ENCODE assay signal across 10 cellular contexts in the genomic region with DNA sequence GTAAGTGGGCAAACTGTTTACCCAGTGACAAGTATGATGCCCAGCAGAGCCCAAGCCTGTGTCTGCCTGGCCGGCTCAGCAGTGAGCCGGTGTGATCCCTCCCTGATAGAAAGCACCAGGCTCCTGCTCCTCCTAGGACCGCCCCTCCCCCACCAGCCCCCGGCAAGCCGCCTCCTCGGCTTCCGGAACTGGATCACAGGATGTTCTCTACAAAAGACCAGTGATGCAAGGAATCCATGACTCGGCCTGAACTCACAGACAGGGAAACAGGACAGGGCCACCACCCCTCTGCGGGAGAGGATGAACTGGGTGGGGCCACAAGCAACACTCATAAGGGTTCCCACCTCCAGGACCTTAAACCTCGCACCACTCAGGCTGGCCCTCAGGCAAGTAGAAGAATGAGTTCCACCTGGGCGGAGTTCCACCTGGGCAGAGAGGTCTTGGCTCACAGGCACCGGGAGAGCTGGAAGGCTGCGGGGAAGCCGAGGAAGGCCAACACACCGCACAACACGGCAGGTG. TPM values are rescaled to one million over a fixed set of nuclear protein-coding genes. Genes with fewer than 3 reads are reported as not detected.
DNase-seq lines count a peak whose midpoint lies in the region; FAIRE-seq and TF ChIP-seq lines count a peak whose summit lies in the region.
"Had no signal": no experiment of that assay in that cellular context is flagged by ENCODE, and none has a peak within 500 bp of the region (broad histone marks: within the 10 kb centered on the region; RNA-seq: fewer than 3 reads in every experiment).

No MANE protein-coding gene starts in this region.

- H3K4me1 ChIP-seq in HUES6 (ENCODE audit: control insufficient read depth, insufficient read depth, low read length) (peaks cover 30% of the 10 kb centered on the region), astrocyte (ENCODE audit: insufficient read depth, low read length) (peaks cover 20% of the 10 kb centered on the region)

- H3K4me2 ChIP-seq in astrocyte (ENCODE audit: low read length), result peak overlapping the region; percentile 84
- H3K4me2 ChIP-seq: KMS-11 had no signal

- peaks cover 3% of the 10 kb centered on the region for H3K36me3 Mint-ChIP-seq in astrocyte (ENCODE audit: low read depth, unreplicated experiment)
- H3K36me3 Mint-ChIP-seq: natural killer cell treated with Interleukin-12 subunit alpha and Interleukin-12 subunit beta and Interleukin-15 and Interleukin-18, amount 100 ng/mL, for 72 hours had no signal

- H3K9me3 Mint-ChIP-seq in astrocyte (ENCODE audit: unreplicated experiment), result no peaks in the 10 kb centered on the region

- H3K27ac ChIP-seq in HUES6 (ENCODE audit: low read depth, low read length) (peak overlapping the region; percentile 74), astrocyte (ENCODE audit: low read depth, low read length) (peak overlapping the region; percentile 53)
- H3K27ac ChIP-seq: KMS-11 had no signal

- H3K9ac ChIP-seq in HUES6 (ENCODE audit: low read length), result peak overlapping the region; percentile 77
- H3K9ac ChIP-seq in astrocyte (ENCODE audit: low read length), result peak overlapping the region; percentile 66
- H3K9ac ChIP-seq: KMS-11 had no signal

- H3K27me3 Mint-ChIP-seq in astrocyte (ENCODE audit: low read depth, unreplicated experiment), result no peaks in the 10 kb centered on the region
- H3K27me3 Mint-ChIP-seq: natural killer cell treated with Interleukin-12 subunit alpha and Interleukin-12 subunit beta and Interleukin-15 and Interleukin-18, amount 100 ng/mL, for 72 hours had no signal

- H3K9me3 ChIP-seq in HUES6 (ENCODE audit: control insufficient read depth, insufficient read depth, low read depth, low read length), result peaks cover 2% of the 10 kb centered on the region
- no peaks in the 10 kb centered on the region for H3K9me3 ChIP-seq in astrocyte (ENCODE audit: insufficient read depth, low read depth, low read length)

- peaks cover 9% of the 10 kb centered on the region for H3K4me1 Mint-ChIP-seq in astrocyte (ENCODE audit: low read depth, unreplicated experiment)

- H3K27me3 ChIP-seq in HUES6 (ENCODE audit: control insufficient read depth, insufficient read depth, low read length), result no peaks in the 10 kb centered on the region
- no peaks in the 10 kb centered on the region for H3K27me3 ChIP-seq in astrocyte (ENCODE audit: insufficient read depth, low read length)

- DNase-seq in astrocyte (ENCODE audit: low read depth) (peak; percentile 72), iPS DF 4.7 (ENCODE audit: extremely low read depth, low spot score) (peak; percentile 85), superior temporal gyrus (ENCODE audit: extremely low spot score) (peak; percentile 34), GDM1 (lab: John Stamatoyannopoulos, UW) (no peak), OCI-M1 (lab: John Stamatoyannopoulos, UW) (no peak)
- no peak for DNase-seq in activated CD4-positive, alpha-beta T cell treated with anti-CD3 and anti-CD28 coated beads, Interleukin-2, amount 50 U/mL, for 4 hours
- DNase-seq in stimulated activated CD4-positive, alpha-beta T cell treated with anti-CD3 and anti-CD28 coated beads, Interleukin-12 subunit alpha, Interleukin-12 subunit beta, amount 100 ng/mL, for 4 hours, result no peak

- H3K27ac Mint-ChIP-seq in astrocyte (ENCODE audit: unreplicated experiment), result peak overlapping the region; percentile 86
- H3K27ac Mint-ChIP-seq: natural killer cell treated with Interleukin-12 subunit alpha and Interleukin-12 subunit beta and Interleukin-15 and Interleukin-18, amount 100 ng/mL, for 72 hours had no signal

- H3K4me3 Mint-ChIP-seq in astrocyte (ENCODE audit: unreplicated experiment), result peak overlapping the region; percentile 71
- H3K4me3 Mint-ChIP-seq: natural killer cell treated with Interleukin-12 subunit alpha and Interleukin-12 subunit beta and Interleukin-15 and Interleukin-18, amount 100 ng/mL, for 72 hours had no signal

- H2AFZ ChIP-seq in astrocyte (ENCODE audit: low read depth, low read length), result peak overlapping the region; percentile 67

- no peak for TF ChIP-seq CTCF in astrocyte (IDR thresholded peaks at IDR 0.05; ENCODE audit: insufficient read depth, low read depth, low read length)

- H3K79me2 ChIP-seq in astrocyte (ENCODE audit: insufficient read depth, low read length), result peaks cover 79% of the 10 kb centered on the region

- H3K4me3 ChIP-seq in HUES6 (ENCODE audit: low read depth, low read length), result peak overlapping the region; percentile 47
- H3K4me3 ChIP-seq in astrocyte (ENCODE audit: insufficient read depth, low read depth, low read length), result peak overlapping the region; percentile 40

- no peak for FAIRE-seq in astrocyte (lab: Jason Lieb, UNC)

- peaks cover 13% of the 10 kb centered on the region for H4K20me1 ChIP-seq in astrocyte (ENCODE audit: insufficient read depth, low read length)

- H3K36me3 ChIP-seq in HUES6 (ENCODE audit: control insufficient read depth, insufficient read depth, low read length), result 0 out of 2 replicates have a peak, but pooled peaks cover 3% of the 10 kb centered on the region
- H3K36me3 ChIP-seq in astrocyte (ENCODE audit: insufficient read depth, low read length), result no peaks in the 10 kb centered on the region

RNA-seq across cellular contexts. Expression of a gene that starts 7.8 kb away (rescaled TPM):
- total RNA-seq in astrocyte, result 75.6 and 91.1 TPM in 2 replicates

RNA-seq across cellular contexts. Expression of a gene that starts 34.0 kb away (rescaled TPM):
- 0.94 and 3.0 TPM in 2 replicates for total RNA-seq in astrocyte
- total RNA-seq: natural killer cell treated with Interleukin-12 subunit alpha and Interleukin-12 subunit beta and Interleukin-15 and Interleukin-18, amount 100 ng/mL, for 72 hours had no signal

RNA-seq across cellular contexts. Expression of a gene that starts 38.8 kb away (rescaled TPM):
- total RNA-seq in astrocyte, result 0.66 and 0.96 TPM in 2 replicates

Comparison
In these comparisons a context has a peak if more than half of its experiments do, and no peak if none do; other contexts are left out.
1. DNase-seq: peak in astrocyte (single experiment), iPS DF 4.7 (single experiment) and superior temporal gyrus (single experiment); none in GDM1 (single experiment), activated CD4-positive, alpha-beta T cell treated with anti-CD3 and anti-CD28 coated beads, Interleukin-2, amount 50 U/mL, for 4 hours (0 of 2), stimulated activated CD4-positive, alpha-beta T cell treated with anti-CD3 and anti-CD28 coated beads, Interleukin-12 subunit alpha, Interleukin-12 subunit beta, amount 100 ng/mL, for 4 hours (single experiment) and OCI-M1 (single experiment).